In genomic region chr7:39566056-39566921, GRCh38 we compare ENCODE assay signal across 8 cellular contexts. TPM values are rescaled to one million over a fixed set of nuclear protein-coding genes. Genes with fewer than 3 reads are reported as not detected.
DNase-seq lines count a peak whose midpoint lies in the region; ATAC-seq, FAIRE-seq and TF ChIP-seq lines count a peak whose summit lies in the region.

Gene YAE1 (plus strand): TSS chr7:39566404. CDS start chr7:39566419, 15 bp downstream.

- H3K4me3 ChIP-seq in HUES64 (ENCODE audit: low read length) (peak within 1 kb of the TSS; percentile 88), OCI-LY3 (ENCODE audit: low read length) (peak within 1 kb of the TSS; percentile 87), epithelial cell of esophagus (ENCODE audit: low read length) (peak within 1 kb of the TSS; percentile 94), mononuclear cell (ENCODE audit: low read length) (peak within 1 kb of the TSS; percentile 77)

- H3K36me3 ChIP-seq in HUES64 (ENCODE audit: insufficient read depth, low read length), result peaks cover 23% of the 10 kb centered on the region
- H3K36me3 ChIP-seq in OCI-LY3 (replicated peaks; ENCODE audit: low read depth, low read length), result peaks cover 4% of the 10 kb centered on the region

- peak within 1 kb of the TSS; percentile 93 for H2AFZ ChIP-seq in OCI-LY3 (ENCODE audit: low read depth, low read length)

- no peaks in the 10 kb centered on the region for H4K20me1 ChIP-seq in OCI-LY3 (ENCODE audit: insufficient read depth, low read length)

- H3K4me1 ChIP-seq in HUES64 (ENCODE audit: insufficient read depth, low read length) (peaks cover 11% of the 10 kb centered on the region), OCI-LY3 (ENCODE audit: low read length) (peaks cover 11% of the 10 kb centered on the region), mononuclear cell (ENCODE audit: insufficient read depth, low read length) (peaks cover 8% of the 10 kb centered on the region)

- TF ChIP-seq CTCF in D721Med (IDR thresholded peaks at IDR 0.05; ENCODE audit: insufficient read depth, missing control alignments) (no peak), OCI-LY3 (IDR thresholded peaks at IDR 0.05; ENCODE audit: low read depth, low read length) (no peak), epithelial cell of esophagus (IDR thresholded peaks at IDR 0.05; ENCODE audit: insufficient read depth, low read depth, low read length, missing control alignments) (no peak)

- ATAC-seq in GM21515 (IDR thresholded peaks at IDR 0.05; ENCODE audit: unreplicated experiment), result peak; percentile 99

- peak within 1 kb of the TSS; percentile 74 for H3K27ac ChIP-seq in HUES64 (ENCODE audit: low read depth, low read length)
- H3K27ac ChIP-seq in OCI-LY3 (ENCODE audit: low read length), result peak within 1 kb of the TSS; percentile 46

- H3K9ac ChIP-seq in HUES64 (ENCODE audit: low read depth, low read length) (peak within 1 kb of the TSS; percentile 96), OCI-LY3 (ENCODE audit: low read length) (peak within 1 kb of the TSS; percentile 80)

- no peak for FAIRE-seq in D721Med (lab: Jason Lieb, UNC)

- no peaks in the 10 kb centered on the region for H3K27me3 ChIP-seq in HUES64 (ENCODE audit: insufficient read depth, low read length)
- H3K27me3 ChIP-seq in OCI-LY3 (ENCODE audit: low read depth, low read length), result no peaks in the 10 kb centered on the region
- H3K27me3 ChIP-seq in mononuclear cell (ENCODE audit: insufficient read depth, low read length), result no peaks in the 10 kb centered on the region

- peak; percentile 78 for DNase-seq in D721Med (ENCODE audit: insufficient read length, low spot score)
- DNase-seq in activated T-cell treated with anti-CD3 and anti-CD28 coated beads for 24 hours (ENCODE audit: low read depth), result peak; percentile 77
- DNase-seq in epithelial cell of esophagus (ENCODE audit: low read depth), result peak; percentile 74
- DNase-seq in stimulated activated CD8-positive, alpha-beta memory T cell treated with anti-CD3 and anti-CD28 coated beads, Interleukin-4, amount 100 ng/mL, for 1 hour (ENCODE audit: low read depth in 2 of 2, low spot score in 1 of 2), result peak; percentile 47 to 58

- H3K79me2 ChIP-seq in OCI-LY3 (ENCODE audit: low read length), result peaks cover 23% of the 10 kb centered on the region

- H3K4me2 ChIP-seq in OCI-LY3 (ENCODE audit: low read length), result peak within 1 kb of the TSS; percentile 82

- WGBS in HUES64, result under 1% methylated on average over 62 of the region's 62 CpGs

- H3K9me3 ChIP-seq in HUES64 (ENCODE audit: insufficient read depth, low read depth, low read length) (no peaks in the 10 kb centered on the region), OCI-LY3 (ENCODE audit: insufficient read depth, low read length) (no peaks in the 10 kb centered on the region), mononuclear cell (ENCODE audit: low read depth, low read length) (no peaks in the 10 kb centered on the region)

RNA-seq across cellular contexts. Expression of gene YAE1, which starts in this region (rescaled TPM):
- polyA plus RNA-seq in HUES64 (2013, experiment 1 of 2), result 40.1 TPM
- polyA plus RNA-seq in HUES64 (2013, experiment 2 of 2), result 41.5 TPM
- 10.1 TPM for total RNA-seq in mononuclear cell

Comparison
In these comparisons a context has a peak if more than half of its experiments do, and no peak if none do; other contexts are left out.
1. Peak in every context shown above with its lines: DNase-seq, ATAC-seq, H3K4me3 ChIP-seq and H3K27ac ChIP-seq.